ENCODE assay signal across 2 cellular contexts in the genomic region with DNA sequence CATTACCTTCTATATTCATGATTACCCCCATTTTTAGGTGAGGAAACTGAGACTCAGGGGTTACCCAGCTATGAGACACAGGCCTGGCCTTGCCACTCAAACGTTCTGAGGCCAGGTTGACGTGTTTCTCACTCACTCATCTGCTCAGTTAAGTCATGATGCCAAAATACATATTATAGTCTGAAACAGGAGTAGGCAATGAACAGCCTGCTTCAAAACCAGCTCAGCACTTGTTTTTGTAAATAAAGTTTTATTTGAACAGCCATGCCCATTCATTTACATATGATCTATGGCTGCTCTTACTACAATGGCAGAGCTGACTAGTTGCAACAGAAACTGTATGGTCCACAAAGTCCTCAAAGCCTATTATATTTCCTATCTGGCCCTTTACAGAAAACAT.
A peak's percentile ranks its signal among the peaks of the same experiment; 100 is the strongest.
TF ChIP-seq lines count a peak whose summit lies in the region.

No MANE protein-coding gene starts in this region.

TF ChIP-seq in A549, 52 proteins besides CTCF, POLR2A, EP300 and RAD21:
- TF ChIP-seq, protein P1, sequence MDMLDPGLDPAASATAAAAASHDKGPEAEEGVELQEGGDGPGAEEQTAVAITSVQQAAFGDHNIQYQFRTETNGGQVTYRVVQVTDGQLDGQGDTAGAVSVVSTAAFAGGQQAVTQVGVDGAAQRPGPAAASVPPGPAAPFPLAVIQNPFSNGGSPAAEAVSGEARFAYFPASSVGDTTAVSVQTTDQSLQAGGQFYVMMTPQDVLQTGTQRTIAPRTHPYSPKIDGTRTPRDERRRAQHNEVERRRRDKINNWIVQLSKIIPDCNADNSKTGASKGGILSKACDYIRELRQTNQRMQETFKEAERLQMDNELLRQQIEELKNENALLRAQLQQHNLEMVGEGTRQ (IDR thresholded peaks at IDR 0.05): no peak
- TF ChIP-seq HOXB5 (CRISPR knock-in tag; IDR thresholded peaks at IDR 0.05): peak; percentile 59; the same call in 1 of the 2 replicates
- TF ChIP-seq, protein P2, sequence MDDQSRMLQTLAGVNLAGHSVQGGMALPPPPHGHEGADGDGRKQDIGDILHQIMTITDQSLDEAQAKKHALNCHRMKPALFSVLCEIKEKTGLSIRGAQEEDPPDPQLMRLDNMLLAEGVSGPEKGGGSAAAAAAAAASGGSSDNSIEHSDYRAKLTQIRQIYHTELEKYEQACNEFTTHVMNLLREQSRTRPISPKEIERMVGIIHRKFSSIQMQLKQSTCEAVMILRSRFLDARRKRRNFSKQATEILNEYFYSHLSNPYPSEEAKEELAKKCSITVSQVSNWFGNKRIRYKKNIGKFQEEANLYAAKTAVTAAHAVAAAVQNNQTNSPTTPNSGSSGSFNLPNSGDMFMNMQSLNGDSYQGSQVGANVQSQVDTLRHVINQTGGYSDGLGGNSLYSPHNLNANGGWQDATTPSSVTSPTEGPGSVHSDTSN (IDR thresholded peaks at IDR 0.05): no peak
- no peak for TF ChIP-seq RARB (CRISPR knock-in tag; IDR thresholded peaks at IDR 0.05)
- TF ChIP-seq CEBPB (IDR thresholded peaks at IDR 0.05): no peak

TF ChIP-seq in endothelial cell of umbilical vein, 7 proteins besides CTCF, POLR2A, EP300 and RAD21 (continued from another document):
- no peak for TF ChIP-seq MYC (IDR thresholded peaks at IDR 0.05; ENCODE audit: low read depth, low read length)
- no peak for TF ChIP-seq EZH2 (IDR thresholded peaks at IDR 0.05; ENCODE audit: borderline replicate concordance, low read depth, low read length, severe bottlenecking)
- no peak for TF ChIP-seq POLR2AphosphoS5 (IDR thresholded peaks at IDR 0.05; ENCODE audit: insufficient read depth, low read depth, low read length)
- no peak for TF ChIP-seq JUN (IDR thresholded peaks at IDR 0.05; ENCODE audit: borderline replicate concordance, insufficient read depth, insufficient read length, low read depth)
